1 cellular context compared by ENCODE assay signal in genomic region chr2:47906261-47907096, GRCh38.
A peak's percentile ranks its signal among the peaks of the same experiment; 100 is the strongest.
TF ChIP-seq lines count a peak whose summit lies in the region.

TSS of gene FBXO11 (minus strand) at chr2:47906498. CDS start at chr2:47905720, 778 bp downstream.

TF ChIP-seq in K562, 482 proteins besides CTCF, POLR2A, EP300 and RAD21 (continued from another document and continues in another):
- TF ChIP-seq ETV1 (tag; conservative IDR thresholded peaks at IDR 0.05; ENCODE audit: low read depth) = peak; percentile 6; the same call in 1 of the 2 replicates
- no peak for TF ChIP-seq NKRF (IDR thresholded peaks at IDR 0.05; ENCODE audit: borderline replicate concordance)
- 0 out of 2 replicates have a peak, but pooled peaks have one; percentile 31 for TF ChIP-seq PHF21A (IDR thresholded peaks at IDR 0.05; ENCODE audit: borderline replicate concordance, low read depth)
- TF ChIP-seq SMAD2 (IDR thresholded peaks at IDR 0.05; ENCODE audit: low read depth, low read length) = no peak
- TF ChIP-seq MAFF (IDR thresholded peaks at IDR 0.05; ENCODE audit: low read length) = no peak
- no peak for TF ChIP-seq SNRNP70 (optimal IDR thresholded peaks at IDR 0.05; ENCODE audit: low read depth, low read length)
- TF ChIP-seq, protein P1, sequence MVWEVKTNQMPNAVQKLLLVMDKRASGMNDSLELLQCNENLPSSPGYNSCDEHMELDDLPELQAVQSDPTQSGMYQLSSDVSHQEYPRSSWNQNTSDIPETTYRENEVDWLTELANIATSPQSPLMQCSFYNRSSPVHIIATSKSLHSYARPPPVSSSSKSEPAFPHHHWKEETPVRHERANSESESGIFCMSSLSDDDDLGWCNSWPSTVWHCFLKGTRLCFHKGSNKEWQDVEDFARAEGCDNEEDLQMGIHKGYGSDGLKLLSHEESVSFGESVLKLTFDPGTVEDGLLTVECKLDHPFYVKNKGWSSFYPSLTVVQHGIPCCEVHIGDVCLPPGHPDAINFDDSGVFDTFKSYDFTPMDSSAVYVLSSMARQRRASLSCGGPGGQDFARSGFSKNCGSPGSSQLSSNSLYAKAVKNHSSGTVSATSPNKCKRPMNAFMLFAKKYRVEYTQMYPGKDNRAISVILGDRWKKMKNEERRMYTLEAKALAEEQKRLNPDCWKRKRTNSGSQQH (CRISPR knock-in tag; IDR thresholded peaks at IDR 0.05) = 0 out of 2 replicates have a peak, but pooled peaks have one; percentile 5
- TF ChIP-seq ZNF239 (CRISPR knock-in tag; IDR thresholded peaks at IDR 0.05) = no peak
- no peak for TF ChIP-seq MED1 (CRISPR knock-in tag; IDR thresholded peaks at IDR 0.05; ENCODE audit: borderline replicate concordance)
- TF ChIP-seq ZNF212 (CRISPR knock-in tag; IDR thresholded peaks at IDR 0.05) = no peak
- TF ChIP-seq SMARCA5 (IDR thresholded peaks at IDR 0.05) = no peak
- no peak for TF ChIP-seq NR1H2 (CRISPR knock-in tag; IDR thresholded peaks at IDR 0.05)
- 0 out of 2 replicates have a peak, but pooled peaks have one; percentile 23 for TF ChIP-seq ZBTB12 (CRISPR knock-in tag; IDR thresholded peaks at IDR 0.05)
- no peak for TF ChIP-seq ATF6 (CRISPR knock-in tag; IDR thresholded peaks at IDR 0.05)
- TF ChIP-seq MEF2A (IDR thresholded peaks at IDR 0.05; ENCODE audit: control insufficient read depth, low read depth, low read length) = no peak
- peak; percentile 72; the same call in 1 of the 2 replicates for TF ChIP-seq ZBTB7A (IDR thresholded peaks at IDR 0.05; ENCODE audit: borderline replicate concordance, control insufficient read depth, low read depth, low read length)
- TF ChIP-seq XRCC4 (IDR thresholded peaks at IDR 0.05; ENCODE audit: extremely low read depth, insufficient read depth, insufficient read length) = no peak
- no peak for TF ChIP-seq PTRF (tag; IDR thresholded peaks at IDR 0.05)
- peak; percentile 81 for TF ChIP-seq GABPA (tag; conservative IDR thresholded peaks at IDR 0.05; ENCODE audit: low read depth)
- TF ChIP-seq DDX20 (tag; IDR thresholded peaks at IDR 0.05; ENCODE audit: low read depth) = no peak
- TF ChIP-seq SMC3 (conservative IDR thresholded peaks at IDR 0.05; ENCODE audit: insufficient read depth, low read depth, low read length) = no peak
- TF ChIP-seq ZC3H8 (IDR thresholded peaks at IDR 0.05) = no peak
- TF ChIP-seq MAFG (tag; conservative IDR thresholded peaks at IDR 0.05) = no peak
- no peak for TF ChIP-seq TCF15 (CRISPR knock-in tag; IDR thresholded peaks at IDR 0.05)
- TF ChIP-seq ZNF124 (CRISPR knock-in tag; IDR thresholded peaks at IDR 0.05) = no peak
- no peak for TF ChIP-seq HDAC6 (IDR thresholded peaks at IDR 0.05; ENCODE audit: low read depth, low read length)
- no peak for TF ChIP-seq CHD1 (IDR thresholded peaks at IDR 0.05; ENCODE audit: low read length)
- TF ChIP-seq KLF10 (CRISPR knock-in tag; IDR thresholded peaks at IDR 0.05) = no peak
- no peak for TF ChIP-seq ZNF184 (CRISPR knock-in tag; IDR thresholded peaks at IDR 0.05)
- TF ChIP-seq CCAR2 (IDR thresholded peaks at IDR 0.05; ENCODE audit: low read depth, low read length) = no peak
- TF ChIP-seq ZC3H4 (CRISPR knock-in tag; IDR thresholded peaks at IDR 0.05; ENCODE audit: borderline replicate concordance) = no peak
- 0 out of 2 replicates have a peak, but pooled peaks have one; percentile 83 for TF ChIP-seq GTF2E2 (tag; IDR thresholded peaks at IDR 0.05)
- TF ChIP-seq, protein P2, sequence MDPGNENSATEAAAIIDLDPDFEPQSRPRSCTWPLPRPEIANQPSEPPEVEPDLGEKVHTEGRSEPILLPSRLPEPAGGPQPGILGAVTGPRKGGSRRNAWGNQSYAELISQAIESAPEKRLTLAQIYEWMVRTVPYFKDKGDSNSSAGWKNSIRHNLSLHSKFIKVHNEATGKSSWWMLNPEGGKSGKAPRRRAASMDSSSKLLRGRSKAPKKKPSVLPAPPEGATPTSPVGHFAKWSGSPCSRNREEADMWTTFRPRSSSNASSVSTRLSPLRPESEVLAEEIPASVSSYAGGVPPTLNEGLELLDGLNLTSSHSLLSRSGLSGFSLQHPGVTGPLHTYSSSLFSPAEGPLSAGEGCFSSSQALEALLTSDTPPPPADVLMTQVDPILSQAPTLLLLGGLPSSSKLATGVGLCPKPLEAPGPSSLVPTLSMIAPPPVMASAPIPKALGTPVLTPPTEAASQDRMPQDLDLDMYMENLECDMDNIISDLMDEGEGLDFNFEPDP (CRISPR knock-in tag; IDR thresholded peaks at IDR 0.05) = no peak
- peak; percentile 78 for TF ChIP-seq ATF3 (IDR thresholded peaks at IDR 0.05)
- no peak for TF ChIP-seq ATF3 (CRISPR knock-in tag; conservative IDR thresholded peaks at IDR 0.05)
- TF ChIP-seq SREBF1 (IDR thresholded peaks at IDR 0.05; ENCODE audit: borderline replicate concordance, low read depth, low read length) = no peak
- peak; percentile 48; the same call in 1 of the 2 replicates for TF ChIP-seq SMAD4 (CRISPR knock-in tag; conservative IDR thresholded peaks at IDR 0.05)
- TF ChIP-seq THAP7 (CRISPR knock-in tag; IDR thresholded peaks at IDR 0.05) = no peak
- peak; percentile 61 for TF ChIP-seq MTA3 (IDR thresholded peaks at IDR 0.05; ENCODE audit: borderline replicate concordance)
- TF ChIP-seq HMGN3 (IDR thresholded peaks at IDR 0.05; ENCODE audit: borderline replicate concordance, extremely low read depth, insufficient read length, low read depth, low read length) = no peak
- TF ChIP-seq POLR2AphosphoS5 (IDR thresholded peaks at IDR 0.05; ENCODE audit: control insufficient read depth, insufficient read depth, low read depth, low read length) = peak; percentile 77
- peak; percentile 9; the same call in 1 of the 2 replicates for TF ChIP-seq CGGBP1 (CRISPR knock-in tag; IDR thresholded peaks at IDR 0.05)
- peak; percentile 76 for TF ChIP-seq POLR2G (IDR thresholded peaks at IDR 0.05; ENCODE audit: low read depth, low read length)
- no peak for TF ChIP-seq ZNF316 (IDR thresholded peaks at IDR 0.05)
- 0 out of 2 replicates have a peak, but pooled peaks have one; percentile 38 for TF ChIP-seq MYC (IDR thresholded peaks at IDR 0.05; ENCODE audit: low read depth, low read length)
- no peak for TF ChIP-seq MYC (CRISPR knock-in tag; IDR thresholded peaks at IDR 0.05; ENCODE audit: borderline replicate concordance, low read depth)
- TF ChIP-seq TFE3 (CRISPR knock-in tag; IDR thresholded peaks at IDR 0.05) = no peak
- no peak for TF ChIP-seq SAFB2 (IDR thresholded peaks at IDR 0.05; ENCODE audit: borderline replicate concordance, low read depth, low read length, severe bottlenecking)
- no peak; the same call in 1 of the 2 replicates for TF ChIP-seq ZEB2 (IDR thresholded peaks at IDR 0.05)
- TF ChIP-seq CHD2 (IDR thresholded peaks at IDR 0.05; ENCODE audit: low read depth, low read length) = peak; percentile 66
- TF ChIP-seq RBM39 (optimal IDR thresholded peaks at IDR 0.05; ENCODE audit: low read depth, low read length) = no peak
- peak; percentile 78 for TF ChIP-seq CXXC5 (CRISPR knock-in tag; IDR thresholded peaks at IDR 0.05)
- TF ChIP-seq ZNF655 (CRISPR knock-in tag; IDR thresholded peaks at IDR 0.05) = no peak
- no peak for TF ChIP-seq ELK1 (CRISPR knock-in tag; IDR thresholded peaks at IDR 0.05)
- TF ChIP-seq NFRKB (IDR thresholded peaks at IDR 0.05; ENCODE audit: low read depth) = peak; percentile 80
- TF ChIP-seq, protein P3, sequence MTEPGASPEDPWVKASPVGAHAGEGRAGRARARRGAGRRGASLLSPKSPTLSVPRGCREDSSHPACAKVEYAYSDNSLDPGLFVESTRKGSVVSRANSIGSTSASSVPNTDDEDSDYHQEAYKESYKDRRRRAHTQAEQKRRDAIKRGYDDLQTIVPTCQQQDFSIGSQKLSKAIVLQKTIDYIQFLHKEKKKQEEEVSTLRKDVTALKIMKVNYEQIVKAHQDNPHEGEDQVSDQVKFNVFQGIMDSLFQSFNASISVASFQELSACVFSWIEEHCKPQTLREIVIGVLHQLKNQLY (CRISPR knock-in tag; conservative IDR thresholded peaks at IDR 0.05) = no peak
